In genomic region chr4:180240670-180241069, GRCh38 we compare ENCODE assay signal across 15 cellular contexts.
DNase-seq lines count a peak whose midpoint lies in the region; ATAC-seq and TF ChIP-seq lines count a peak whose summit lies in the region.
"Had no signal": no experiment of that assay in that cellular context is flagged by ENCODE, and none has a peak within 500 bp of the region (broad histone marks: within the 10 kb centered on the region; RNA-seq: fewer than 3 reads in every experiment).

No MANE protein-coding gene starts in this region.

- CTCF ChIA-PET in GM10248 (lab: Yijun Ruan, JAX) = no interaction called here

- peak; percentile 46 for DNase-seq in DND-41
- peak; percentile 32 for DNase-seq in Jurkat, Clone E6-1 (ENCODE audit: low read depth, low spot score)
- DNase-seq in neural progenitor cell (ENCODE audit: low spot score) = no peak
- DNase-seq in GM10248 (ENCODE audit: extremely low spot score) = no peak
- no peak for DNase-seq in osteoblast (ENCODE audit: insufficient read length, low spot score, missing footprints)
- DNase-seq: BE2C; Calu3; CD4-positive, CD25-positive, alpha-beta regulatory T cell; DMS 273 treated with DMSO at 0.1 percent for 48 hours; HCEC 1CT; HFFc6 had no signal

- H3K4me3 Mint-ChIP-seq in neural progenitor cell = no peak overlapping the region
- H3K4me3 Mint-ChIP-seq: CD4-positive, CD25-positive, alpha-beta regulatory T cell; HFFc6 had no signal

- H3F3A ChIP-seq in neural progenitor cell (ENCODE audit: low read depth) = no peaks in the 10 kb centered on the region

- no peaks in the 10 kb centered on the region for H3K36me3 ChIP-seq in DND-41 (ENCODE audit: insufficient read depth, low read length)
- H3K36me3 ChIP-seq in OCI-LY3 (replicated peaks; ENCODE audit: low read depth, low read length) = no peaks in the 10 kb centered on the region
- no peaks in the 10 kb centered on the region for H3K36me3 ChIP-seq in neural progenitor cell
- H3K36me3 ChIP-seq in osteoblast (ENCODE audit: insufficient read depth, low read length) = no peaks in the 10 kb centered on the region
- H3K36me3 ChIP-seq: BE2C had no signal

- no peak for TF ChIP-seq CTCF in DND-41 (IDR thresholded peaks at IDR 0.05; ENCODE audit: borderline replicate concordance, extremely low read depth, low read length, poor library complexity, severe bottlenecking)
- no peak for TF ChIP-seq CTCF in OCI-LY3 (IDR thresholded peaks at IDR 0.05; ENCODE audit: low read depth, low read length)
- TF ChIP-seq CTCF in neural progenitor cell (IDR thresholded peaks at IDR 0.05) = no peak
- TF ChIP-seq CTCF in GM10248 (IDR thresholded peaks at IDR 0.05; ENCODE audit: control extremely low read depth, extremely low read depth, low read depth, missing control alignments) = no peak
- no peak for TF ChIP-seq CTCF in osteoblast (IDR thresholded peaks at IDR 0.05; ENCODE audit: extremely low read depth, low read depth, low read length)

- H4K20me1 ChIP-seq in DND-41 (ENCODE audit: insufficient read depth, low read length) = no peaks in the 10 kb centered on the region
- H4K20me1 ChIP-seq in OCI-LY3 (ENCODE audit: insufficient read depth, low read length) = no peaks in the 10 kb centered on the region
- no peaks in the 10 kb centered on the region for H4K20me1 ChIP-seq in neural progenitor cell (ENCODE audit: low read depth)
- no peaks in the 10 kb centered on the region for H4K20me1 ChIP-seq in osteoblast (ENCODE audit: insufficient read depth, low read length)

- no peaks in the 10 kb centered on the region for H3K9me3 Mint-ChIP-seq in neural progenitor cell

- H3K27ac ChIP-seq in DND-41 (ENCODE audit: low read length) = peak overlapping the region; percentile 88
- H3K27ac ChIP-seq in OCI-LY3 (ENCODE audit: low read length) = no peak overlapping the region
- H3K27ac ChIP-seq in neural progenitor cell = no peak overlapping the region
- no peak overlapping the region for H3K27ac ChIP-seq in osteoblast (ENCODE audit: low read depth, low read length)
- H3K27ac ChIP-seq: A549 had no signal

- POLR2A ChIA-PET in GM10248 (lab: Yijun Ruan, JAX) = no interaction called here

- no peak overlapping the region for H3K27ac Mint-ChIP-seq in neural progenitor cell
- H3K27ac Mint-ChIP-seq: HFFc6 had no signal

- H3K4me1 ChIP-seq in DND-41 (ENCODE audit: insufficient read depth, low read length) (peaks cover 24% of the 10 kb centered on the region), OCI-LY3 (ENCODE audit: low read length) (no peaks in the 10 kb centered on the region), neural progenitor cell (no peaks in the 10 kb centered on the region), osteoblast (ENCODE audit: insufficient read depth, low read length) (no peaks in the 10 kb centered on the region)
- H3K4me1 ChIP-seq: A549 had no signal

- H3K79me2 ChIP-seq in DND-41 (ENCODE audit: insufficient read depth, low read length) (no peaks in the 10 kb centered on the region), OCI-LY3 (ENCODE audit: low read length) (no peaks in the 10 kb centered on the region), neural progenitor cell (ENCODE audit: low read depth) (no peaks in the 10 kb centered on the region), osteoblast (ENCODE audit: insufficient read depth, low read length) (no peaks in the 10 kb centered on the region)

- H3K27me3 Mint-ChIP-seq in neural progenitor cell (ENCODE audit: insufficient read depth, low read depth) = no peaks in the 10 kb centered on the region
- H3K27me3 Mint-ChIP-seq: CD4-positive, CD25-positive, alpha-beta regulatory T cell had no signal

- H3K27me3 ChIP-seq in DND-41 (ENCODE audit: insufficient read depth, low read length, poor library complexity) (no peaks in the 10 kb centered on the region), OCI-LY3 (ENCODE audit: low read depth, low read length) (no peaks in the 10 kb centered on the region), neural progenitor cell (no peaks in the 10 kb centered on the region), osteoblast (ENCODE audit: insufficient read depth, low read length) (no peaks in the 10 kb centered on the region)
- H3K27me3 ChIP-seq: BE2C had no signal

- no peak overlapping the region for H3K4me3 ChIP-seq in DND-41 (ENCODE audit: low read depth in 1 of 2, low read length in 2 of 2)
- H3K4me3 ChIP-seq in Jurkat, Clone E6-1 (ENCODE audit: low read length) = no peak overlapping the region
- H3K4me3 ChIP-seq in OCI-LY3 (ENCODE audit: low read length) = no peak overlapping the region
- no peak overlapping the region for H3K4me3 ChIP-seq in neural progenitor cell
- no peak overlapping the region for H3K4me3 ChIP-seq in osteoblast (ENCODE audit: insufficient read depth, low read length)
- H3K4me3 ChIP-seq: A549 had no signal

- H2AFZ ChIP-seq in DND-41 (ENCODE audit: low read depth, low read length) (peak overlapping the region; percentile 68), OCI-LY3 (ENCODE audit: low read depth, low read length) (peak overlapping the region; percentile 49), neural progenitor cell (replicated peaks) (peak overlapping the region; percentile 55), osteoblast (ENCODE audit: low read length) (no peak overlapping the region)

- H3K4me2 ChIP-seq in DND-41 (ENCODE audit: insufficient read depth, low read length) (peak overlapping the region; percentile 32), OCI-LY3 (ENCODE audit: low read length) (no peak overlapping the region), neural progenitor cell (no peak overlapping the region), osteoblast (ENCODE audit: insufficient read depth, low read length) (no peak overlapping the region)
- H3K4me2 ChIP-seq: A549 had no signal

- H3K9ac ChIP-seq in DND-41 (ENCODE audit: low read depth, low read length) (peak overlapping the region; percentile 33), OCI-LY3 (ENCODE audit: low read length) (no peak overlapping the region), neural progenitor cell (no peak overlapping the region)

- ATAC-seq in DND-41 (ENCODE audit: insufficient read depth, low read depth) (peak; percentile 97), GM18907 (IDR thresholded peaks at IDR 0.05; ENCODE audit: unreplicated experiment) (no peak)
- ATAC-seq: A549, HepG2 had no signal

- H3K9me3 ChIP-seq in DND-41 (ENCODE audit: insufficient read depth, low read length, severe bottlenecking) (no peaks in the 10 kb centered on the region), OCI-LY3 (ENCODE audit: insufficient read depth, low read length) (no peaks in the 10 kb centered on the region), neural progenitor cell (ENCODE audit: low read depth) (no peaks in the 10 kb centered on the region), osteoblast (ENCODE audit: low read depth, low read length) (peaks cover 6% of the 10 kb centered on the region)
- H3K9me3 ChIP-seq: A549, BE2C had no signal

- H3K4me1 Mint-ChIP-seq in neural progenitor cell = peaks cover 7% of the 10 kb centered on the region
- H3K4me1 Mint-ChIP-seq: CD4-positive, CD25-positive, alpha-beta regulatory T cell had no signal

- H3K36me3 Mint-ChIP-seq in neural progenitor cell = no peaks in the 10 kb centered on the region
- H3K36me3 Mint-ChIP-seq: CD4-positive, CD25-positive, alpha-beta regulatory T cell had no signal

Comparison
In these comparisons a context has a peak if more than half of its experiments do, and no peak if none do; other contexts are left out.
1. DNase-seq: peak in DND-41 (single experiment) and Jurkat, Clone E6-1 (single experiment); none in neural progenitor cell (single experiment), GM10248 (single experiment) and osteoblast (single experiment).